ENCODE assay signal across 23 cellular contexts in the genomic region with DNA sequence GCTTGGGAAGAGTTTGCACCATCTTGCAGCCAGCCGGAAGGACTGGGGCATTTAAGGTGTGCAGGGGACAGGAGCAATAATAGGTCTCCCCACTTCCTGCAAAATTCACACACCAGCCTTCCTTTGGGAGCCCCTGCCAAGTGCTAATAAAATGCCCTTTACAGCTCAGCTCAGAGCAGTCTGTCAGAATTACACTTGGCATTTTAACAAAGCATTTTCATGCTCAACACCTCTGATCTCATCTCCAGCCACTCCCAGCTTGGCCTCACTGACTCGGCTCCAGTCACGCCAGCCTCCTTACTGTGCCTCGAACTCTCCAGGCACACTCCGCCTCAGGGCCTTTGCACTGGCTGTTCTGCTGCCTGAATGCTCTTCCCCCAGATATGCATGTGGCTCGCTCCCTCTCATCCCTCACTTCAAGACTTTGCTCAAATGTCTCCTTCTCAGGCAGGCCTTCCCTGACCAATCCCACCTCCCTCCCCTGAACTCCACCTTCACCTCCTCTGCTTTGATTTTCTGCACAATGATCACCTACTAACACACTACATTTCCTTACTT. TPM values are rescaled to one million over a fixed set of nuclear protein-coding genes. Genes with fewer than 3 reads are reported as not detected.
DNase-seq lines count a peak whose midpoint lies in the region; ATAC-seq, FAIRE-seq and TF ChIP-seq lines count a peak whose summit lies in the region.
"Had no signal": no experiment of that assay in that cellular context is flagged by ENCODE, and none has a peak within 500 bp of the region (broad histone marks: within the 10 kb centered on the region; RNA-seq: fewer than 3 reads in every experiment).

No MANE protein-coding gene starts in this region.

- no peaks in the 10 kb centered on the region for H3F3A ChIP-seq in GM23248 (ENCODE audit: insufficient read depth)

- H3K36me3 ChIP-seq in GM23248 (ENCODE audit: low read depth) (no peaks in the 10 kb centered on the region), H1 (ENCODE audit: control insufficient read depth in 2 of 4, insufficient read depth in 4 of 4, low read length in 3 of 4) (no peaks in the 10 kb centered on the region; a peak in 1 of 8 replicates), mucosa of descending colon (ENCODE audit: low read depth) (no peaks in the 10 kb centered on the region), gastroesophageal sphincter (no peaks in the 10 kb centered on the region)
- H3K36me3 ChIP-seq: BLaER1 had no signal

- CTCF ChIA-PET in H1 (lab: Charles Lee; ENCODE audit: partially characterized antibody) = interaction anchor here (0.5 to 2.1 kb wide), 6 partner anchors 19 to 131 kb away, joined by 3 to 8 read pairs (median 4); no protein-coding TSS in a partner anchor

- no peak overlapping the region for H3K23ac ChIP-seq in H1 (ENCODE audit: insufficient read length)

- H2AK5ac ChIP-seq in H1 (ENCODE audit: low read depth, low read length) = no peak overlapping the region

- no peak overlapping the region for H3K14ac ChIP-seq in H1 (ENCODE audit: insufficient read length)

- ATAC-seq in mucosa of descending colon (peak; percentile 33), gastroesophageal sphincter (no peak), HG03175 (IDR thresholded peaks at IDR 0.05; ENCODE audit: unreplicated experiment) (no peak)
- ATAC-seq: GM23338, HCT116, K562 had no signal

- intact Hi-C loops in mucosa of descending colon (cut with DNase I, micrococcal nuclease) = no loop called here

- H3K27me3 ChIP-seq in GM23248 (replicated peaks; ENCODE audit: insufficient read depth) (peaks cover 19% of the 10 kb centered on the region; the same call in 1 of the 2 replicates), H1 (replicated peaks in 1 of 4; ENCODE audit: control insufficient read depth in 3 of 4, extremely low read depth in 1 of 4, insufficient read depth in 3 of 4, low read length in 3 of 4) (no peaks in the 10 kb centered on the region), gastroesophageal sphincter (peaks cover 74% of the 10 kb centered on the region)
- H3K27me3 ChIP-seq: BLaER1 had no signal

- no peaks in the 10 kb centered on the region for H3K79me2 ChIP-seq in GM23248 (ENCODE audit: insufficient read depth)
- H3K79me2 ChIP-seq in H1 (ENCODE audit: control insufficient read depth in 1 of 2, insufficient read depth in 2 of 2, low read length in 2 of 2) = no peaks in the 10 kb centered on the region

- peaks cover 4% of the 10 kb centered on the region for H3K79me1 ChIP-seq in H1 (ENCODE audit: low read depth, low read length)

- no peak overlapping the region for H2AFZ ChIP-seq in GM23248
- H2AFZ ChIP-seq in H1 (ENCODE audit: low read length) = no peak overlapping the region
- H2AFZ ChIP-seq: GM23338 had no signal

- in situ Hi-C loops in GM23248 (cut with MboI) = no loop called here

- H4K91ac ChIP-seq in H1 (replicated peaks; ENCODE audit: insufficient read length, low read length) = no peak overlapping the region

- H3K9ac ChIP-seq in GM23248 (no peak overlapping the region), H1 (replicated peaks in 1 of 4; ENCODE audit: extremely low read depth in 1 of 4, low read depth in 3 of 4, low read length in 3 of 4) (no peak overlapping the region)
- H3K9ac ChIP-seq: BLaER1 had no signal

- no peak overlapping the region for H3K4ac ChIP-seq in H1 (replicated peaks; ENCODE audit: insufficient read length, low read depth, low read length)

- H2BK12ac ChIP-seq in H1 (ENCODE audit: low read depth, low read length) = no peak overlapping the region

- H3K4me2 ChIP-seq in GM23248 (ENCODE audit: unreplicated experiment) (no peak overlapping the region), H1 (ENCODE audit: insufficient read depth in 1 of 2, low read depth in 2 of 2, low read length in 2 of 2) (no peak overlapping the region)
- H3K4me2 ChIP-seq: BLaER1, GM23338 had no signal

- H4K20me1 ChIP-seq in GM23248 (ENCODE audit: insufficient read depth) (no peaks in the 10 kb centered on the region), H1 (replicated peaks in 1 of 2; ENCODE audit: control insufficient read depth in 1 of 2, insufficient read depth in 2 of 2, low read length in 2 of 2) (peaks cover 3 to 9% of the 10 kb centered on the region in 2 experiments)

- WGBS in GM23248 (ENCODE audit: low coverage in 1 of 2, low lambda C conversion rate in 2 of 2, missing lambda C conversion rate in 2 of 2), 2 experiments = 64 to 69% methylated on average over 6 of the region's 6 CpGs
- 90% methylated on average over 6 of the region's 6 CpGs; no CpG with 5 or more reads in 1 of the 2 experiments for WGBS in H1 (ENCODE audit: extremely low coverage in 1 of 2, insufficient coverage in 1 of 2, insufficient read length in 1 of 2, insufficient replicate concordance in 2 of 2, low coverage in 1 of 2, low lambda C conversion rate in 2 of 2, missing lambda C conversion rate in 1 of 2), 2 experiments
- WGBS in gastroesophageal sphincter (ENCODE audit: low coverage in 1 of 2), 2 donors = 86 to 87% methylated on average over 5 to 6 of the region's 6 CpGs

- POLR2A ChIA-PET in H1 (lab: Charles Lee; ENCODE audit: partially characterized antibody) = interaction anchor here (1.5 kb wide), 1 partner anchor 14 kb away, joined by 4 read pairs; no protein-coding TSS in a partner anchor

- no peak overlapping the region for H3K18ac ChIP-seq in H1 (ENCODE audit: extremely low read depth, low read length)

- no peak overlapping the region for H2BK20ac ChIP-seq in H1 (ENCODE audit: low read length)

- no peak overlapping the region for H2BK120ac ChIP-seq in H1 (replicated peaks; ENCODE audit: low read depth, low read length)

- no peaks in the 10 kb centered on the region for H3K9me2 ChIP-seq in GM23248 (ENCODE audit: insufficient read depth)

- no peak for FAIRE-seq in H1 (lab: Jason Lieb, UNC)
- FAIRE-seq: GM19239, K562 had no signal

- no peaks in the 10 kb centered on the region for H3K4me1 ChIP-seq in GM23248 (ENCODE audit: insufficient read depth)
- peaks cover 0 to 19% (median 12%) of the 10 kb centered on the region in 4 experiments; a peak in 6 of 7 replicates for H3K4me1 ChIP-seq in H1 (replicated peaks in 1 of 4; ENCODE audit: control insufficient read depth in 3 of 4, insufficient read depth in 4 of 4, low read length in 3 of 4)
- H3K4me1 ChIP-seq in mucosa of descending colon (ENCODE audit: low read depth) = no peaks in the 10 kb centered on the region
- no peaks in the 10 kb centered on the region for H3K4me1 ChIP-seq in gastroesophageal sphincter

- no peak overlapping the region for H4K8ac ChIP-seq in H1 (ENCODE audit: extremely low read depth, insufficient read depth, low read length)

- TF ChIP-seq EP300 in H1 (IDR thresholded peaks at IDR 0.05; ENCODE audit: borderline replicate concordance in 1 of 2, low read depth in 2 of 2, low read length in 2 of 2) (no peak), gastroesophageal sphincter (IDR thresholded peaks at IDR 0.05) (no peak)

- H3K56ac ChIP-seq in H1 (replicated peaks; ENCODE audit: insufficient read length, low read depth, low read length) = no peak overlapping the region

- H2BK5ac ChIP-seq in H1 (ENCODE audit: low read depth, low read length) = no peak overlapping the region

- no peak for TF ChIP-seq CTCF in H1 (IDR thresholded peaks at IDR 0.05; ENCODE audit: control extremely low read depth in 1 of 3, insufficient read depth in 1 of 3, low read depth in 1 of 3, low read length in 3 of 3)
- TF ChIP-seq CTCF in mucosa of descending colon (IDR thresholded peaks at IDR 0.05) = no peak
- no peak for TF ChIP-seq CTCF in gastroesophageal sphincter (IDR thresholded peaks at IDR 0.05)

- DNase-seq in GM23248 (peak; percentile 35), NCI-H69 (lab: John Stamatoyannopoulos, UW) (peak; percentile 21), H1 (ENCODE audit: low read depth in 1 of 2, low spot score in 2 of 2) (no peak), mucosa of descending colon (peak in 1 of 3 donors; percentile 4), NCI-H446 (lab: John Stamatoyannopoulos, UW) (no peak), T-helper 2 cell (no peak)
- DNase-seq: 8988T; CD4-positive, alpha-beta memory T cell; DMS153; DMS79; GF-D8; H7; IMR-90 had no signal

- no peak for TF ChIP-seq POLR2A in H1 (IDR thresholded peaks at IDR 0.05; ENCODE audit: control extremely low read depth in 1 of 2, low read depth in 2 of 2, low read length in 2 of 2)
- no peak for TF ChIP-seq POLR2A in gastroesophageal sphincter (IDR thresholded peaks at IDR 0.05)

- no peak overlapping the region for H4K5ac ChIP-seq in H1 (ENCODE audit: insufficient read length, low read depth, low read length)

- H3K27ac ChIP-seq in GM23248 (no peak overlapping the region), H1 (ENCODE audit: low read depth, low read length) (no peak overlapping the region), gastroesophageal sphincter (no peak overlapping the region)
- H3K27ac ChIP-seq: BLaER1 had no signal

- H2BK15ac ChIP-seq in H1 (ENCODE audit: low read length) = no peak overlapping the region

- H3K9me3 ChIP-seq in GM23248 (ENCODE audit: low read depth) (no peaks in the 10 kb centered on the region), H1 (ENCODE audit: insufficient read depth in 2 of 2, low read depth in 1 of 2, low read length in 1 of 2) (no peaks in the 10 kb centered on the region), mucosa of descending colon (no peaks in the 10 kb centered on the region), gastroesophageal sphincter (no peaks in the 10 kb centered on the region)
- H3K9me3 ChIP-seq: BLaER1 had no signal

- H3K4me3 ChIP-seq in GM23248 (no peak overlapping the region), H1 (ENCODE audit: extremely low read depth in 1 of 4, insufficient read depth in 2 of 4, low read depth in 3 of 4, low read length in 4 of 4) (no peak overlapping the region), mucosa of descending colon (no peak overlapping the region), gastroesophageal sphincter (no peak overlapping the region)
- H3K4me3 ChIP-seq: BLaER1, GM23338, K562 had no signal

- no peak for TF ChIP-seq RAD21 in H1 (IDR thresholded peaks at IDR 0.05 in 1 of 2, conservative IDR thresholded peaks at IDR 0.05 in 1 of 2; ENCODE audit: low read depth in 2 of 2, low read length in 2 of 2)

- no peaks in the 10 kb centered on the region for H3K23me2 ChIP-seq in H1 (ENCODE audit: low read depth, low read length)

TF ChIP-seq in H1, 55 proteins besides CTCF, POLR2A, EP300 and RAD21 (continues in another document):
- TF ChIP-seq TCF12 (IDR thresholded peaks at IDR 0.05; ENCODE audit: low read depth, low read length) = no peak

RNA-seq across cellular contexts. Expression of a gene that starts 43.7 kb away (rescaled TPM):
- total RNA-seq in GM23248 (2014; rRNA removed; shearing (Covaris generic)) = 0.22 and 0.38 TPM in 2 replicates
- polyA plus RNA-seq in GM23248 (2016; fragmentation: Nextera tagmentation; extraction: Ambion mirVana) = 0.10 and 0.57 TPM in 2 replicates
- 18.7 and 21.5 TPM in 2 replicates for total RNA-seq in H1 (2021; fragmentation: NEBNext Ultra II Directional; extraction: Animal tissue kit (Norgen Biotek cat#: 25700))
- polyA plus RNA-seq in H1 (2011; rRNA removed) = 19.6 and 24.2 TPM in 2 replicates
- 9.2 TPM for polyA plus RNA-seq in H1 (2011; cell fraction: cytosol; rRNA removed)
- polyA plus RNA-seq in H1 (2011; cell fraction: nucleus; rRNA removed) = 32.8 TPM
- 9.0 to 19.1 TPM (median 15.6 TPM) in 4 replicates for polyA plus RNA-seq in H1 (2012, experiment 1 of 2)
- polyA plus RNA-seq in H1 (2012, experiment 2 of 2) = 9.6 TPM
- polyA plus RNA-seq in H1 (2013, experiment 1 of 2) = 27.2 TPM
- polyA plus RNA-seq in H1 (2013, experiment 2 of 2) = 27.6 TPM
- polyA minus RNA-seq in H1 (2011; rRNA and poly(A)+ RNA removed) = 15.4 and 22.9 TPM in 2 replicates
- polyA minus RNA-seq in H1 (2011; cell fraction: cytosol; rRNA and poly(A)+ RNA removed) = 17.1 TPM
- 16.3 TPM for polyA minus RNA-seq in H1 (2011; cell fraction: nucleus; rRNA and poly(A)+ RNA removed)
- under 1 TPM in 2 of 3 donors, not detected in 1; 0.22 to 0.25 TPM for total RNA-seq in mucosa of descending colon
- total RNA-seq in gastroesophageal sphincter = not detected
- total RNA-seq: HT1080, IMR-90 had no signal
- polyA plus RNA-seq: AG04450; CD14-positive monocyte; CD4-positive, alpha-beta memory T cell; K562 had no signal

Comparison
In these comparisons a context has a peak if more than half of its experiments do, and no peak if none do; other contexts are left out.
1. DNase-seq: peak in GM23248 (single experiment) and NCI-H69 (single experiment); none in H1 (0 of 2), NCI-H446 (0 of 2) and T-helper 2 cell (0 of 5).
2. RNA of a gene that starts 43.7 kb away (total RNA-seq): 18.7 to 21.5 TPM in H1; 0.22 to 0.25 TPM in mucosa of descending colon, 0.22 to 0.38 TPM in GM23248 and not detected in gastroesophageal sphincter; every median in the first group is over 10 times any median in the second.